ENCODE assay signal across 1 cellular context in genomic region chr14:104734991-104735779, GRCh38.
TF ChIP-seq lines count a peak whose summit lies in the region.

No MANE protein-coding gene starts in this region.

TF ChIP-seq in HepG2, 621 proteins besides CTCF, POLR2A, EP300 and RAD21 (continued from another document and continues in another):
- no peak for TF ChIP-seq RFXANK (CRISPR knock-in tag; IDR thresholded peaks at IDR 0.05)
- no peak for TF ChIP-seq FOXJ3 (CRISPR knock-in tag; IDR thresholded peaks at IDR 0.05; ENCODE audit: borderline replicate concordance)
- peak; percentile 68; the same call in 1 of the 2 replicates for TF ChIP-seq ZNF281 (CRISPR knock-in tag; IDR thresholded peaks at IDR 0.05; ENCODE audit: borderline replicate concordance)
- no peak for TF ChIP-seq ZNF550 (CRISPR knock-in tag; IDR thresholded peaks at IDR 0.05; ENCODE audit: borderline replicate concordance)
- TF ChIP-seq SKI (IDR thresholded peaks at IDR 0.05; ENCODE audit: partially characterized antibody): no peak
- no peak for TF ChIP-seq SRF (IDR thresholded peaks at IDR 0.05; ENCODE audit: low read depth, low read length)
- no peak for TF ChIP-seq ZFP62 (CRISPR knock-in tag; IDR thresholded peaks at IDR 0.05)
- TF ChIP-seq PHF20 (CRISPR knock-in tag; IDR thresholded peaks at IDR 0.05): no peak; the same call in 1 of the 2 replicates
- peak; percentile 92 for TF ChIP-seq TEAD3 (CRISPR knock-in tag; optimal IDR thresholded peaks at IDR 0.05; ENCODE audit: borderline replicate concordance)
- no peak for TF ChIP-seq MAFK (conservative IDR thresholded peaks at IDR 0.05 in 1 of 2, IDR thresholded peaks at IDR 0.05 in 1 of 2; ENCODE audit: low read length in 2 of 2)
- no peak for TF ChIP-seq MATR3 (CRISPR knock-in tag; IDR thresholded peaks at IDR 0.05)
- peak; percentile 46; the same call in 1 of the 2 replicates for TF ChIP-seq RBAK (CRISPR knock-in tag; IDR thresholded peaks at IDR 0.05)
- no peak for TF ChIP-seq TBX3 (IDR thresholded peaks at IDR 0.05; ENCODE audit: borderline replicate concordance)
- 0 out of 2 replicates have a peak, but pooled peaks have one; percentile 49 for TF ChIP-seq ZNF512B (CRISPR knock-in tag; IDR thresholded peaks at IDR 0.05; ENCODE audit: borderline replicate concordance)
- TF ChIP-seq FOXP1 (IDR thresholded peaks at IDR 0.05): no peak
- 0 out of 2 replicates have a peak, but pooled peaks have one; percentile 19 for TF ChIP-seq FOXP1 (CRISPR knock-in tag; IDR thresholded peaks at IDR 0.05)
- TF ChIP-seq ZNF878 (CRISPR knock-in tag; IDR thresholded peaks at IDR 0.05): no peak
- peak; percentile 94; the same call in 1 of the 2 replicates for TF ChIP-seq ZNF333 (CRISPR knock-in tag; IDR thresholded peaks at IDR 0.05; ENCODE audit: borderline replicate concordance)
- TF ChIP-seq ZBTB1 (CRISPR knock-in tag; IDR thresholded peaks at IDR 0.05; ENCODE audit: borderline replicate concordance): no peak
- no peak for TF ChIP-seq ZNF501 (CRISPR knock-in tag; IDR thresholded peaks at IDR 0.05)
- TF ChIP-seq HOXA3 (CRISPR knock-in tag; IDR thresholded peaks at IDR 0.05): peak; percentile 90
- no peak; the same call in 1 of the 2 replicates for TF ChIP-seq TMF1 (CRISPR knock-in tag; IDR thresholded peaks at IDR 0.05; ENCODE audit: low read depth)
- peak; percentile 92; the same call in 1 of the 2 replicates for TF ChIP-seq ZNF879 (CRISPR knock-in tag; IDR thresholded peaks at IDR 0.05)
- no peak; the same call in 1 of the 2 replicates for TF ChIP-seq ZNF292 (CRISPR knock-in tag; IDR thresholded peaks at IDR 0.05; ENCODE audit: borderline replicate concordance, low read depth)
- TF ChIP-seq ZBTB42 (CRISPR knock-in tag; IDR thresholded peaks at IDR 0.05): peak; percentile 86; the same call in 1 of the 2 replicates
- TF ChIP-seq, protein P1, sequence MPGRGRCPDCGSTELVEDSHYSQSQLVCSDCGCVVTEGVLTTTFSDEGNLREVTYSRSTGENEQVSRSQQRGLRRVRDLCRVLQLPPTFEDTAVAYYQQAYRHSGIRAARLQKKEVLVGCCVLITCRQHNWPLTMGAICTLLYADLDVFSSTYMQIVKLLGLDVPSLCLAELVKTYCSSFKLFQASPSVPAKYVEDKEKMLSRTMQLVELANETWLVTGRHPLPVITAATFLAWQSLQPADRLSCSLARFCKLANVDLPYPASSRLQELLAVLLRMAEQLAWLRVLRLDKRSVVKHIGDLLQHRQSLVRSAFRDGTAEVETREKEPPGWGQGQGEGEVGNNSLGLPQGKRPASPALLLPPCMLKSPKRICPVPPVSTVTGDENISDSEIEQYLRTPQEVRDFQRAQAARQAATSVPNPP (CRISPR knock-in tag; IDR thresholded peaks at IDR 0.05): no peak
- TF ChIP-seq ZNF17 (CRISPR knock-in tag; IDR thresholded peaks at IDR 0.05): no peak
- TF ChIP-seq ZNF839 (CRISPR knock-in tag; IDR thresholded peaks at IDR 0.05; ENCODE audit: borderline replicate concordance): no peak
- peak; percentile 79; the same call in 1 of the 2 replicates for TF ChIP-seq ZNF552 (CRISPR knock-in tag; IDR thresholded peaks at IDR 0.05; ENCODE audit: borderline replicate concordance)
- TF ChIP-seq BCL6 (CRISPR knock-in tag; IDR thresholded peaks at IDR 0.05): peak; percentile 41; the same call in 1 of the 2 replicates
- peak; percentile 67 for TF ChIP-seq GATAD2A (CRISPR knock-in tag; IDR thresholded peaks at IDR 0.05)
- no peak for TF ChIP-seq PAWR (CRISPR knock-in tag; IDR thresholded peaks at IDR 0.05; ENCODE audit: borderline replicate concordance)
- TF ChIP-seq FOXM1 (CRISPR knock-in tag; IDR thresholded peaks at IDR 0.05): 0 out of 2 replicates have a peak, but pooled peaks have one; percentile 33
- peak; percentile 0; the same call in 1 of the 2 replicates for TF ChIP-seq ZFP90 (CRISPR knock-in tag; IDR thresholded peaks at IDR 0.05; ENCODE audit: borderline replicate concordance)
- no peak; the same call in 1 of the 2 replicates for TF ChIP-seq ZNF558 (CRISPR knock-in tag; IDR thresholded peaks at IDR 0.05; ENCODE audit: borderline replicate concordance)
- no peak for TF ChIP-seq CENPBD1 (CRISPR knock-in tag; IDR thresholded peaks at IDR 0.05; ENCODE audit: borderline replicate concordance, low read depth)
- no peak for TF ChIP-seq PAX8 (CRISPR knock-in tag; IDR thresholded peaks at IDR 0.05; ENCODE audit: borderline replicate concordance)
- peak; percentile 88; the same call in 1 of the 2 replicates for TF ChIP-seq ATF7-NPFF (CRISPR knock-in tag; IDR thresholded peaks at IDR 0.05; ENCODE audit: low read depth)
- TF ChIP-seq ETV6 (CRISPR knock-in tag; conservative IDR thresholded peaks at IDR 0.05): no peak
- TF ChIP-seq ARNTL (CRISPR knock-in tag; IDR thresholded peaks at IDR 0.05): peak; percentile 90
- no peak for TF ChIP-seq RNF219 (CRISPR knock-in tag; IDR thresholded peaks at IDR 0.05)
- no peak for TF ChIP-seq PHF5A (CRISPR knock-in tag; IDR thresholded peaks at IDR 0.05; ENCODE audit: low read depth, unreplicated experiment)
- TF ChIP-seq EEA1 (CRISPR knock-in tag; IDR thresholded peaks at IDR 0.05; ENCODE audit: borderline replicate concordance): peak; percentile 76; the same call in 1 of the 2 replicates
- TF ChIP-seq NCOA1 (CRISPR knock-in tag; IDR thresholded peaks at IDR 0.05): no peak
- no peak for TF ChIP-seq MBNL3 (CRISPR knock-in tag; conservative IDR thresholded peaks at IDR 0.05)
- peak; percentile 98 for TF ChIP-seq ZNF468 (CRISPR knock-in tag; IDR thresholded peaks at IDR 0.05)
- no peak for TF ChIP-seq SP140L (CRISPR knock-in tag; IDR thresholded peaks at IDR 0.05; ENCODE audit: borderline replicate concordance)
- no peak for TF ChIP-seq TOPORS (CRISPR knock-in tag; IDR thresholded peaks at IDR 0.05)
- peak; percentile 44 for TF ChIP-seq CBX1 (IDR thresholded peaks at IDR 0.05; ENCODE audit: low read depth)
- TF ChIP-seq ZNF451 (CRISPR knock-in tag; IDR thresholded peaks at IDR 0.05): peak; percentile 76
- TF ChIP-seq ZNF432 (CRISPR knock-in tag; IDR thresholded peaks at IDR 0.05; ENCODE audit: borderline replicate concordance): no peak
- peak; percentile 90; the same call in 1 of the 2 replicates for TF ChIP-seq ZFP37 (CRISPR knock-in tag; IDR thresholded peaks at IDR 0.05; ENCODE audit: borderline replicate concordance)
- no peak for TF ChIP-seq ZNF142 (CRISPR knock-in tag; IDR thresholded peaks at IDR 0.05)
- TF ChIP-seq TP53 (CRISPR knock-in tag; conservative IDR thresholded peaks at IDR 0.05): no peak
- TF ChIP-seq SIX4 (CRISPR knock-in tag; IDR thresholded peaks at IDR 0.05): no peak
- no peak for TF ChIP-seq HCFC1 (IDR thresholded peaks at IDR 0.05; ENCODE audit: low read depth, low read length)
- TF ChIP-seq GATAD1 (CRISPR knock-in tag; IDR thresholded peaks at IDR 0.05): peak; percentile 60; the same call in 1 of the 2 replicates
